In genomic region chr1:94773931-94774422, GRCh38 we compare ENCODE assay signal across 1 cellular context.
TF ChIP-seq lines count a peak whose summit lies in the region.

No MANE protein-coding gene starts in this region.

TF ChIP-seq in IMR-90, 13 proteins besides CTCF, POLR2A, EP300 and RAD21 (continued from another document):
- TF ChIP-seq USF2 (IDR thresholded peaks at IDR 0.05; ENCODE audit: low read depth, low read length): no peak
